ENCODE assay signal across 8 cellular contexts in genomic region chr6:14276667-14277404, GRCh38.
A peak's percentile ranks its signal among the peaks of the same experiment; 100 is the strongest.
DNase-seq lines count a peak whose midpoint lies in the region; ATAC-seq, FAIRE-seq and TF ChIP-seq lines count a peak whose summit lies in the region.

No MANE protein-coding gene starts in this region.

- no peak overlapping the region for H4K91ac ChIP-seq in trophoblast cell (ENCODE audit: low read depth, low read length)

- H3K27me3 ChIP-seq in astrocyte (ENCODE audit: insufficient read depth, low read length) (no peaks in the 10 kb centered on the region), small intestine (ENCODE audit: control insufficient read depth in 2 of 2, insufficient read depth in 2 of 2, low read length in 2 of 2) (no peaks in the 10 kb centered on the region), trophoblast cell (ENCODE audit: insufficient read depth, low read length) (no peaks in the 10 kb centered on the region)

- no peaks in the 10 kb centered on the region for H3K36me3 ChIP-seq in astrocyte (ENCODE audit: insufficient read depth, low read length)
- no peaks in the 10 kb centered on the region for H3K36me3 ChIP-seq in small intestine (ENCODE audit: control insufficient read depth in 2 of 2, insufficient read depth in 2 of 2, low read length in 2 of 2)
- H3K36me3 ChIP-seq in trophoblast cell (ENCODE audit: control insufficient read depth in 1 of 2, insufficient read depth in 2 of 2, low read length in 2 of 2): no peaks in the 10 kb centered on the region

- no peak for TF ChIP-seq CTCF in GM12865 (IDR thresholded peaks at IDR 0.05; ENCODE audit: insufficient read depth, low read depth, low read length, missing control alignments)
- no peak for TF ChIP-seq CTCF in astrocyte (IDR thresholded peaks at IDR 0.05; ENCODE audit: insufficient read depth, low read depth, low read length)

- H3K27ac ChIP-seq in astrocyte (ENCODE audit: low read depth, low read length) (no peak overlapping the region), small intestine (ENCODE audit: low read depth in 1 of 2, low read length in 1 of 2) (peak overlapping the region in 1 of 2 donors; percentile 46), trophoblast cell (ENCODE audit: low read depth, low read length) (no peak overlapping the region)

- no peak overlapping the region for H3K9ac ChIP-seq in astrocyte (ENCODE audit: low read length)
- H3K9ac ChIP-seq in trophoblast cell (ENCODE audit: low read length): no peak overlapping the region

- H3K9me3 ChIP-seq in astrocyte (ENCODE audit: insufficient read depth, low read depth, low read length) (peaks cover 5% of the 10 kb centered on the region), small intestine (ENCODE audit: control insufficient read depth, low read depth) (no peaks in the 10 kb centered on the region), trophoblast cell (ENCODE audit: insufficient read depth, low read depth, low read length) (peaks cover 11% of the 10 kb centered on the region)

- WGBS in small intestine, 3 donors: 60 to 71% (median 60%) methylated on average over 4 of the region's 4 CpGs
- 80% methylated on average over 1 of the region's 4 CpGs for WGBS in trophoblast cell (ENCODE audit: extremely low coverage, insufficient coverage, insufficient read length)

- H2BK120ac ChIP-seq in trophoblast cell (ENCODE audit: insufficient read depth, low read length, poor library complexity): no peak overlapping the region

- H4K20me1 ChIP-seq in astrocyte (ENCODE audit: insufficient read depth, low read length): no peaks in the 10 kb centered on the region

- H2AFZ ChIP-seq in astrocyte (ENCODE audit: low read depth, low read length): no peak overlapping the region
- no peak overlapping the region for H2AFZ ChIP-seq in trophoblast cell (ENCODE audit: insufficient read depth, low read length, poor library complexity)

- no peak overlapping the region for H2BK12ac ChIP-seq in trophoblast cell (ENCODE audit: low read length)

- peak overlapping the region; percentile 40 for H3K4me2 ChIP-seq in astrocyte (ENCODE audit: low read length)
- H3K4me2 ChIP-seq in trophoblast cell (ENCODE audit: low read length): no peak overlapping the region

- no peak for FAIRE-seq in astrocyte (lab: Jason Lieb, UNC)
- no peak for FAIRE-seq in small intestine (lab: Jason Lieb, UNC)

- DNase-seq in GM12865 (ENCODE audit: low read depth) (peak; percentile 64), astrocyte (ENCODE audit: low read depth) (peak; percentile 54), small intestine (peak; percentile 24), trophoblast cell (no peak), HuH-7.5 (ENCODE audit: low spot score) (no peak), T-helper 9 cell (no peak)

- no peak overlapping the region for H3K14ac ChIP-seq in trophoblast cell (ENCODE audit: low read length)

- no peak overlapping the region for H2BK5ac ChIP-seq in trophoblast cell (ENCODE audit: low read depth, low read length, poor library complexity)

- no peaks in the 10 kb centered on the region for H3K79me1 ChIP-seq in trophoblast cell (ENCODE audit: low read length)

- no peaks in the 10 kb centered on the region for H3K36me3 Mint-ChIP-seq in astrocyte (ENCODE audit: low read depth, unreplicated experiment)

- H3K79me2 ChIP-seq in astrocyte (ENCODE audit: insufficient read depth, low read length) (no peaks in the 10 kb centered on the region), trophoblast cell (ENCODE audit: control insufficient read depth, insufficient read depth, low read length, poor library complexity) (no peaks in the 10 kb centered on the region)

- H3K18ac ChIP-seq in trophoblast cell (ENCODE audit: low read length): no peak overlapping the region

- H4K8ac ChIP-seq in trophoblast cell (ENCODE audit: low read depth, low read length): no peak overlapping the region

- H3K4me3 Mint-ChIP-seq in astrocyte (ENCODE audit: unreplicated experiment): no peak overlapping the region

- no peak overlapping the region for H4K12ac ChIP-seq in trophoblast cell (ENCODE audit: low read depth, low read length)

- H2AK5ac ChIP-seq in trophoblast cell (ENCODE audit: low read length): no peak overlapping the region

- no peak overlapping the region for H3K4me3 ChIP-seq in GM12865 (ENCODE audit: low read depth, low read length)
- no peak overlapping the region for H3K4me3 ChIP-seq in astrocyte (ENCODE audit: insufficient read depth, low read depth, low read length)
- no peak overlapping the region for H3K4me3 ChIP-seq in small intestine (ENCODE audit: low read depth in 1 of 2, low read length in 2 of 2)
- no peak overlapping the region for H3K4me3 ChIP-seq in trophoblast cell (ENCODE audit: low read depth, low read length)

- no peak overlapping the region for H3K23ac ChIP-seq in trophoblast cell (ENCODE audit: low read length)

- H3K27me3 Mint-ChIP-seq in astrocyte (ENCODE audit: low read depth, unreplicated experiment): peaks cover 33% of the 10 kb centered on the region

- H3K4me1 ChIP-seq in astrocyte (ENCODE audit: insufficient read depth, low read length) (peaks cover 15% of the 10 kb centered on the region), small intestine (ENCODE audit: control insufficient read depth in 2 of 2, insufficient read depth in 1 of 2, low read depth in 1 of 2, low read length in 1 of 2) (no peaks in the 10 kb centered on the region), trophoblast cell (ENCODE audit: control insufficient read depth in 1 of 2, insufficient read depth in 2 of 2, low read length in 2 of 2) (no peaks in the 10 kb centered on the region)

- ATAC-seq in GM21367 (IDR thresholded peaks at IDR 0.05; ENCODE audit: unreplicated experiment) (peak; percentile 89), HG03575 (IDR thresholded peaks at IDR 0.05; ENCODE audit: extremely low read depth, insufficient number of reproducible peaks, low FRiP score, unreplicated experiment) (peak; percentile 89)

- peaks cover 22% of the 10 kb centered on the region for H3K4me1 Mint-ChIP-seq in astrocyte (ENCODE audit: low read depth, unreplicated experiment)

- H3K27ac Mint-ChIP-seq in astrocyte (ENCODE audit: unreplicated experiment): no peak overlapping the region

- no peak overlapping the region for H3K4ac ChIP-seq in trophoblast cell (ENCODE audit: low read depth, low read length)

- H3K9me3 Mint-ChIP-seq in astrocyte (ENCODE audit: unreplicated experiment): peaks cover 18% of the 10 kb centered on the region

Comparison
In these comparisons a context has a peak if more than half of its experiments do, and no peak if none do; other contexts are left out.
1. DNase-seq: peak in GM12865 (single experiment), astrocyte (single experiment) and small intestine (single experiment); none in trophoblast cell (0 of 2), HuH-7.5 (single experiment) and T-helper 9 cell (single experiment).